Comparison of ENCODE assay signal across 2 cellular contexts in the genomic region with DNA sequence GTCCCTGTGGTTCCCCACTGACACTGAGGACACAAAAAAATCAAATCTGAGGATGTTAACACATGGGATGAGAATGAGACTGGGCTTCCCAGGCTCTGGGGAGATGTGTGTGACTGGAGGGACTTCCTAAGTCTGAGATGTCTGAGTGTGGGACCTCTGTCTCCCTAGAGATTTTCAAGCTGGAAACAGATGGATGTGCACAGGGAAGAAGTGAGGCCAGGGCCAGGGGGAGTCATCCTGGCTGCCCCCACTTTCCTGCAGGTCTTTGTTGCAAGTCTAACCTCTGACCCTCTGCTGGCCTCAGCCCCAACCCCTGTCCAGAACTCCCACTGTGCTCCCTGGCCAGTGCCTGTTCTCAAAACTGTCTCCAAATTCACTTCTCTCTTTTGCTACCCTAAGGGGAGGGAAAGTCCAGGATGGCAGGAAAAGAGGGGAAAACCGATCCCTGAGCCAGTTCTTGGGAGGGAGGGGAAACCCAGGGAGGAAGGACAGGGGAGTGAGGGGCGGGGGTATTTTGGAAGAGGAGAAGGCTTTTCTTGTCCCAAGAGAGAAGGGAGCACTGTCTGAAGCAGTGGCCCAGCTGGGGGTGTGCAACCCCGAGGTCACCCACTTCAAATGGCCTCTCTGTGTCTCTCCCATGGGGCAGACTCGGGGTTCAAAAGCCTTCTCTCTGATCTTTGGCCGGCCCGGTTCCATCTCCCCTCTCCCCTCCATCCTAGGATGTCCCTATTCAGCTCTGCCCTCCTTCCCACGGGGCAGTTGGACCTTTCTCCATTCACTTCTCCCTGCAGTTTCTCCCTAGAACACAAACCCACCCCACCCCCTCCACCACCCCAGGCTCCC.
TF ChIP-seq lines count a peak whose summit lies in the region.

No MANE protein-coding gene starts in this region.

TF ChIP-seq in GM23338, 12 proteins besides CTCF, POLR2A, EP300 and RAD21 (continued from another document):
- TF ChIP-seq, protein P1, sequence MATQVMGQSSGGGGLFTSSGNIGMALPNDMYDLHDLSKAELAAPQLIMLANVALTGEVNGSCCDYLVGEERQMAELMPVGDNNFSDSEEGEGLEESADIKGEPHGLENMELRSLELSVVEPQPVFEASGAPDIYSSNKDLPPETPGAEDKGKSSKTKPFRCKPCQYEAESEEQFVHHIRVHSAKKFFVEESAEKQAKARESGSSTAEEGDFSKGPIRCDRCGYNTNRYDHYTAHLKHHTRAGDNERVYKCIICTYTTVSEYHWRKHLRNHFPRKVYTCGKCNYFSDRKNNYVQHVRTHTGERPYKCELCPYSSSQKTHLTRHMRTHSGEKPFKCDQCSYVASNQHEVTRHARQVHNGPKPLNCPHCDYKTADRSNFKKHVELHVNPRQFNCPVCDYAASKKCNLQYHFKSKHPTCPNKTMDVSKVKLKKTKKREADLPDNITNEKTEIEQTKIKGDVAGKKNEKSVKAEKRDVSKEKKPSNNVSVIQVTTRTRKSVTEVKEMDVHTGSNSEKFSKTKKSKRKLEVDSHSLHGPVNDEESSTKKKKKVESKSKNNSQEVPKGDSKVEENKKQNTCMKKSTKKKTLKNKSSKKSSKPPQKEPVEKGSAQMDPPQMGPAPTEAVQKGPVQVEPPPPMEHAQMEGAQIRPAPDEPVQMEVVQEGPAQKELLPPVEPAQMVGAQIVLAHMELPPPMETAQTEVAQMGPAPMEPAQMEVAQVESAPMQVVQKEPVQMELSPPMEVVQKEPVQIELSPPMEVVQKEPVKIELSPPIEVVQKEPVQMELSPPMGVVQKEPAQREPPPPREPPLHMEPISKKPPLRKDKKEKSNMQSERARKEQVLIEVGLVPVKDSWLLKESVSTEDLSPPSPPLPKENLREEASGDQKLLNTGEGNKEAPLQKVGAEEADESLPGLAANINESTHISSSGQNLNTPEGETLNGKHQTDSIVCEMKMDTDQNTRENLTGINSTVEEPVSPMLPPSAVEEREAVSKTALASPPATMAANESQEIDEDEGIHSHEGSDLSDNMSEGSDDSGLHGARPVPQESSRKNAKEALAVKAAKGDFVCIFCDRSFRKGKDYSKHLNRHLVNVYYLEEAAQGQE (IDR thresholded peaks at IDR 0.05; ENCODE audit: unreplicated experiment): no peak
- TF ChIP-seq, protein P2, sequence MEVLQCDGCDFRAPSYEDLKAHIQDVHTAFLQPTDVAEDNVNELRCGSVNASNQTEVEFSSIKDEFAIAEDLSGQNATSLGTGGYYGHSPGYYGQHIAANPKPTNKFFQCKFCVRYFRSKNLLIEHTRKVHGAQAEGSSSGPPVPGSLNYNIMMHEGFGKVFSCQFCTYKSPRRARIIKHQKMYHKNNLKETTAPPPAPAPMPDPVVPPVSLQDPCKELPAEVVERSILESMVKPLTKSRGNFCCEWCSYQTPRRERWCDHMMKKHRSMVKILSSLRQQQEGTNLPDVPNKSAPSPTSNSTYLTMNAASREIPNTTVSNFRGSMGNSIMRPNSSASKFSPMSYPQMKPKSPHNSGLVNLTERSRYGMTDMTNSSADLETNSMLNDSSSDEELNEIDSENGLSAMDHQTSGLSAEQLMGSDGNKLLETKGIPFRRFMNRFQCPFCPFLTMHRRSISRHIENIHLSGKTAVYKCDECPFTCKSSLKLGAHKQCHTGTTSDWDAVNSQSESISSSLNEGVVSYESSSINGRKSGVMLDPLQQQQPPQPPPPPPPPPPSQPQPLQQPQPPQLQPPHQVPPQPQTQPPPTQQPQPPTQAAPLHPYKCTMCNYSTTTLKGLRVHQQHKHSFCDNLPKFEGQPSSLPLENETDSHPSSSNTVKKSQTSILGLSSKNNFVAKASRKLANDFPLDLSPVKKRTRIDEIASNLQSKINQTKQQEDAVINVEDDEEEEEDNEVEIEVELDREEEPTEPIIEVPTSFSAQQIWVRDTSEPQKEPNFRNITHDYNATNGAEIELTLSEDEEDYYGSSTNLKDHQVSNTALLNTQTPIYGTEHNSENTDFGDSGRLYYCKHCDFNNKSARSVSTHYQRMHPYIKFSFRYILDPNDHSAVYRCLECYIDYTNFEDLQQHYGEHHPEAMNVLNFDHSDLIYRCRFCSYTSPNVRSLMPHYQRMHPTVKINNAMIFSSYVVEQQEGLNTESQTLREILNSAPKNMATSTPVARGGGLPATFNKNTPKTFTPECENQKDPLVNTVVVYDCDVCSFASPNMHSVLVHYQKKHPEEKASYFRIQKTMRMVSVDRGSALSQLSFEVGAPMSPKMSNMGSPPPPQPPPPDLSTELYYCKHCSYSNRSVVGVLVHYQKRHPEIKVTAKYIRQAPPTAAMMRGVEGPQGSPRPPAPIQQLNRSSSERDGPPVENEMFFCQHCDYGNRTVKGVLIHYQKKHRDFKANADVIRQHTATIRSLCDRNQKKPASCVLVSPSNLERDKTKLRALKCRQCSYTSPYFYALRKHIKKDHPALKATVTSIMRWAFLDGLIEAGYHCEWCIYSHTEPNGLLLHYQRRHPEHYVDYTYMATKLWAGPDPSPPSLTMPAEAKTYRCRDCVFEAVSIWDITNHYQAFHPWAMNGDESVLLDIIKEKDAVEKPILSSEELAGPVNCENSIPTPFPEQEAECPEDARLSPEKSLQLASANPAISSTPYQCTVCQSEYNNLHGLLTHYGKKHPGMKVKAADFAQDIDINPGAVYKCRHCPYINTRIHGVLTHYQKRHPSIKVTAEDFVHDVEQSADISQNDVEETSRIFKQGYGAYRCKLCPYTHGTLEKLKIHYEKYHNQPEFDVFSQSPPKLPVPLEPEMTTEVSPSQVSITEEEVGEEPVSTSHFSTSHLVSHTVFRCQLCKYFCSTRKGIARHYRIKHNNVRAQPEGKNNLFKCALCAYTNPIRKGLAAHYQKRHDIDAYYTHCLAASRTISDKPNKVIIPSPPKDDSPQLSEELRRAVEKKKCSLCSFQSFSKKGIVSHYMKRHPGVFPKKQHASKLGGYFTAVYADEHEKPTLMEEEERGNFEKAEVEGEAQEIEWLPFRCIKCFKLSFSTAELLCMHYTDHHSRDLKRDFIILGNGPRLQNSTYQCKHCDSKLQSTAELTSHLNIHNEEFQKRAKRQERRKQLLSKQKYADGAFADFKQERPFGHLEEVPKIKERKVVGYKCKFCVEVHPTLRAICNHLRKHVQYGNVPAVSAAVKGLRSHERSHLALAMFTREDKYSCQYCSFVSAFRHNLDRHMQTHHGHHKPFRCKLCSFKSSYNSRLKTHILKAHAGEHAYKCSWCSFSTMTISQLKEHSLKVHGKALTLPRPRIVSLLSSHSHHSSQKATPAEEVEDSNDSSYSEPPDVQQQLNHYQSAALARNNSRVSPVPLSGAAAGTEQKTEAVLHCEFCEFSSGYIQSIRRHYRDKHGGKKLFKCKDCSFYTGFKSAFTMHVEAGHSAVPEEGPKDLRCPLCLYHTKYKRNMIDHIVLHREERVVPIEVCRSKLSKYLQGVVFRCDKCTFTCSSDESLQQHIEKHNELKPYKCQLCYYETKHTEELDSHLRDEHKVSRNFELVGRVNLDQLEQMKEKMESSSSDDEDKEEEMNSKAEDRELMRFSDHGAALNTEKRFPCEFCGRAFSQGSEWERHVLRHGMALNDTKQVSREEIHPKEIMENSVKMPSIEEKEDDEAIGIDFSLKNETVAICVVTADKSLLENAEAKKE (CRISPR knock-in tag; IDR thresholded peaks at IDR 0.05): no peak
- TF ChIP-seq NANOG (IDR thresholded peaks at IDR 0.05; ENCODE audit: borderline replicate concordance): no peak
- TF ChIP-seq POLR2AphosphoS5 (IDR thresholded peaks at IDR 0.05; ENCODE audit: low read depth): no peak
- no peak for TF ChIP-seq ZNF331 (CRISPR knock-in tag; IDR thresholded peaks at IDR 0.05; ENCODE audit: low read depth)
- TF ChIP-seq EZH2 (IDR thresholded peaks at IDR 0.05; ENCODE audit: low read depth, unreplicated experiment): no peak
- TF ChIP-seq JUNB (IDR thresholded peaks at IDR 0.05; ENCODE audit: unreplicated experiment): no peak
- TF ChIP-seq EZH2phosphoT487 (IDR thresholded peaks at IDR 0.05; ENCODE audit: unreplicated experiment): no peak
- TF ChIP-seq STAT1 (IDR thresholded peaks at IDR 0.05; ENCODE audit: unreplicated experiment): no peak
- TF ChIP-seq CREB1 (CRISPR knock-in tag; IDR thresholded peaks at IDR 0.05; ENCODE audit: low read depth): no peak
- TF ChIP-seq ZNF114 (CRISPR knock-in tag; IDR thresholded peaks at IDR 0.05): no peak

TF ChIP-seq in WTC11, 78 proteins besides CTCF, POLR2A, EP300 and RAD21 (continued from another document):
- TF ChIP-seq, protein P3, sequence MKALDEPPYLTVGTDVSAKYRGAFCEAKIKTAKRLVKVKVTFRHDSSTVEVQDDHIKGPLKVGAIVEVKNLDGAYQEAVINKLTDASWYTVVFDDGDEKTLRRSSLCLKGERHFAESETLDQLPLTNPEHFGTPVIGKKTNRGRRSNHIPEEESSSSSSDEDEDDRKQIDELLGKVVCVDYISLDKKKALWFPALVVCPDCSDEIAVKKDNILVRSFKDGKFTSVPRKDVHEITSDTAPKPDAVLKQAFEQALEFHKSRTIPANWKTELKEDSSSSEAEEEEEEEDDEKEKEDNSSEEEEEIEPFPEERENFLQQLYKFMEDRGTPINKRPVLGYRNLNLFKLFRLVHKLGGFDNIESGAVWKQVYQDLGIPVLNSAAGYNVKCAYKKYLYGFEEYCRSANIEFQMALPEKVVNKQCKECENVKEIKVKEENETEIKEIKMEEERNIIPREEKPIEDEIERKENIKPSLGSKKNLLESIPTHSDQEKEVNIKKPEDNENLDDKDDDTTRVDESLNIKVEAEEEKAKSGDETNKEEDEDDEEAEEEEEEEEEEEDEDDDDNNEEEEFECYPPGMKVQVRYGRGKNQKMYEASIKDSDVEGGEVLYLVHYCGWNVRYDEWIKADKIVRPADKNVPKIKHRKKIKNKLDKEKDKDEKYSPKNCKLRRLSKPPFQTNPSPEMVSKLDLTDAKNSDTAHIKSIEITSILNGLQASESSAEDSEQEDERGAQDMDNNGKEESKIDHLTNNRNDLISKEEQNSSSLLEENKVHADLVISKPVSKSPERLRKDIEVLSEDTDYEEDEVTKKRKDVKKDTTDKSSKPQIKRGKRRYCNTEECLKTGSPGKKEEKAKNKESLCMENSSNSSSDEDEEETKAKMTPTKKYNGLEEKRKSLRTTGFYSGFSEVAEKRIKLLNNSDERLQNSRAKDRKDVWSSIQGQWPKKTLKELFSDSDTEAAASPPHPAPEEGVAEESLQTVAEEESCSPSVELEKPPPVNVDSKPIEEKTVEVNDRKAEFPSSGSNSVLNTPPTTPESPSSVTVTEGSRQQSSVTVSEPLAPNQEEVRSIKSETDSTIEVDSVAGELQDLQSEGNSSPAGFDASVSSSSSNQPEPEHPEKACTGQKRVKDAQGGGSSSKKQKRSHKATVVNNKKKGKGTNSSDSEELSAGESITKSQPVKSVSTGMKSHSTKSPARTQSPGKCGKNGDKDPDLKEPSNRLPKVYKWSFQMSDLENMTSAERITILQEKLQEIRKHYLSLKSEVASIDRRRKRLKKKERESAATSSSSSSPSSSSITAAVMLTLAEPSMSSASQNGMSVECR (CRISPR knock-in tag; IDR thresholded peaks at IDR 0.05; ENCODE audit: borderline replicate concordance): no peak
- TF ChIP-seq MXD4 (CRISPR knock-in tag; IDR thresholded peaks at IDR 0.05; ENCODE audit: borderline replicate concordance): no peak
- TF ChIP-seq CBFB (CRISPR knock-in tag; IDR thresholded peaks at IDR 0.05; ENCODE audit: low read depth): no peak
- no peak for TF ChIP-seq NR3C1 (CRISPR knock-in tag; conservative IDR thresholded peaks at IDR 0.05; ENCODE audit: low read depth)
- no peak for TF ChIP-seq NR1H2 (CRISPR knock-in tag; IDR thresholded peaks at IDR 0.05)
- TF ChIP-seq, protein P4, sequence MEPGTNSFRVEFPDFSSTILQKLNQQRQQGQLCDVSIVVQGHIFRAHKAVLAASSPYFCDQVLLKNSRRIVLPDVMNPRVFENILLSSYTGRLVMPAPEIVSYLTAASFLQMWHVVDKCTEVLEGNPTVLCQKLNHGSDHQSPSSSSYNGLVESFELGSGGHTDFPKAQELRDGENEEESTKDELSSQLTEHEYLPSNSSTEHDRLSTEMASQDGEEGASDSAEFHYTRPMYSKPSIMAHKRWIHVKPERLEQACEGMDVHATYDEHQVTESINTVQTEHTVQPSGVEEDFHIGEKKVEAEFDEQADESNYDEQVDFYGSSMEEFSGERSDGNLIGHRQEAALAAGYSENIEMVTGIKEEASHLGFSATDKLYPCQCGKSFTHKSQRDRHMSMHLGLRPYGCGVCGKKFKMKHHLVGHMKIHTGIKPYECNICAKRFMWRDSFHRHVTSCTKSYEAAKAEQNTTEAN (CRISPR knock-in tag; IDR thresholded peaks at IDR 0.05): no peak
- TF ChIP-seq, protein P5, sequence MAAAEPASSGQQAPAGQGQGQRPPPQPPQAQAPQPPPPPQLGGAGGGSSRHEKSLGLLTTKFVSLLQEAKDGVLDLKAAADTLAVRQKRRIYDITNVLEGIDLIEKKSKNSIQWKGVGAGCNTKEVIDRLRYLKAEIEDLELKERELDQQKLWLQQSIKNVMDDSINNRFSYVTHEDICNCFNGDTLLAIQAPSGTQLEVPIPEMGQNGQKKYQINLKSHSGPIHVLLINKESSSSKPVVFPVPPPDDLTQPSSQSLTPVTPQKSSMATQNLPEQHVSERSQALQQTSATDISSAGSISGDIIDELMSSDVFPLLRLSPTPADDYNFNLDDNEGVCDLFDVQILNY (CRISPR knock-in tag; IDR thresholded peaks at IDR 0.05): no peak
